In the genomic region with DNA sequence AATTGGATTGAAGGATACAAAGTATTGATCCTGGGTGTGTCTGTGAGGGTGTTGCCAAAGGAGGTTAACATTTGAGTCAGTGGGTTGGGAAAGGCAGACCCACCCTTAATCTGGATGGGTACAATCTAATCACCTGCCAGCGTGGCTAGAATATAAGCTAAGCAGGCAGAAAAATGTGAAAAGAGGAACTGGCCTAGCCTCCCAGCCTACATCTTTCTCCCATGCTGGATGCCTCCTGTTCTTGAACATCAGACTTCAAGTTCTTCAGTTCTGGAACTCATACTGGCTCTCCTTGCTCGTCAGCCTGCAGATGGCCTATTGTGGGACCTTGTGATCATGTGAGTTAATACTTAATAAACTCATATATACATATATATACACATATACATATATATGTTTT, we compare ENCODE assay signal across 6 cellular contexts. TPM values are rescaled to one million over a fixed set of nuclear protein-coding genes. Genes with fewer than 3 reads are reported as not detected.
"Had no signal": no experiment of that assay in that cellular context is flagged by ENCODE, and none has a peak within 500 bp of the region (broad histone marks: within the 10 kb centered on the region; RNA-seq: fewer than 3 reads in every experiment).

No MANE protein-coding gene starts in this region.

RNA-seq across cellular contexts. Expression of a gene that starts 5.5 kb away (rescaled TPM):
- total RNA-seq: GM23338, H4, H7, HepG2, HFFc6, HT1080 had no signal
- polyA plus RNA-seq: GM23338, HepG2 had no signal
